1 cellular context compared by ENCODE assay signal in genomic region chr16:3012246-3012645, GRCh38.
TF ChIP-seq lines count a peak whose summit lies in the region.

No MANE protein-coding gene starts in this region.

TF ChIP-seq in endothelial cell of umbilical vein, 7 proteins besides CTCF, POLR2A, EP300 and RAD21:
- TF ChIP-seq JUN (IDR thresholded peaks at IDR 0.05; ENCODE audit: borderline replicate concordance, insufficient read depth, insufficient read length, low read depth): no peak
- TF ChIP-seq EZH2 (IDR thresholded peaks at IDR 0.05; ENCODE audit: borderline replicate concordance, low read depth, low read length, severe bottlenecking): peak; percentile 62
- TF ChIP-seq POLR2AphosphoS5 (IDR thresholded peaks at IDR 0.05; ENCODE audit: insufficient read depth, low read depth, low read length): no peak
- no peak for TF ChIP-seq MYC (IDR thresholded peaks at IDR 0.05; ENCODE audit: low read depth, low read length)
- no peak for TF ChIP-seq MAX (IDR thresholded peaks at IDR 0.05; ENCODE audit: insufficient read depth, insufficient read length)
